In genomic region chr1:115280073-115280472, GRCh38 we compare ENCODE assay signal across 19 cellular contexts. TPM values are rescaled to one million over a fixed set of nuclear protein-coding genes. Genes with fewer than 3 reads are reported as not detected.
DNase-seq lines count a peak whose midpoint lies in the region; ATAC-seq and TF ChIP-seq lines count a peak whose summit lies in the region.
"Had no signal": no experiment of that assay in that cellular context is flagged by ENCODE, and none has a peak within 500 bp of the region (broad histone marks: within the 10 kb centered on the region; RNA-seq: fewer than 3 reads in every experiment).

No MANE protein-coding gene starts in this region.

- peak; percentile 12 for ATAC-seq in omental fat pad (ENCODE audit: low FRiP score)
- no peak for ATAC-seq in gastrocnemius medialis
- no peak for ATAC-seq in stimulated activated naive CD8-positive, alpha-beta T cell treated with anti-CD3 and anti-CD28 coated beads, Interleukin-15, Interleukin-2, amounts not matched to agents 100 U/mL and 50 U/mL, for 24 hours
- ATAC-seq: stimulated activated memory B cell treated with anti-CD40 and anti-IgM and Interleukin-4, amounts not matched to agents 10 μg/mL and 1 μg/mL and 100 μg/mL, for 72 hours; WTC11 had no signal

- no peaks in the 10 kb centered on the region for H3K27me3 ChIP-seq in gastrocnemius medialis
- H3K27me3 ChIP-seq: upper lobe of left lung had no signal

- no peaks in the 10 kb centered on the region for H3K36me3 ChIP-seq in gastrocnemius medialis
- H3K36me3 ChIP-seq: upper lobe of left lung had no signal

- H3K27ac ChIP-seq in gastrocnemius medialis: no peak overlapping the region
- H3K27ac ChIP-seq: upper lobe of left lung had no signal

- in situ Hi-C loops in astrocyte of the cerebellum (cut with HindIII; ENCODE audit: low sequenced_read_pairs): no loop called here
- in situ Hi-C loops in gastrocnemius medialis (cut with MboI; ENCODE audit: low sequenced_read_pairs in 4 of 4): loop anchor here in 1 of 4 donors (10.0 kb wide), 1 partner anchor 55 kb away; the partner anchor contains the start of gene NGF

- intact Hi-C loops in gastrocnemius medialis (cut with DNase I; ENCODE audit: low total_unique reads): no loop called here

- DNase-seq in AG09319 (ENCODE audit: extremely low read depth, low read depth) (peak; percentile 92), H4 (ENCODE audit: low spot score) (peak; percentile 6), astrocyte of the cerebellum (ENCODE audit: low read depth) (peak; percentile 81), omental fat pad (ENCODE audit: low spot score) (no peak), gastrocnemius medialis (no peak), NCI-H345 treated with DMSO at 0.1 percent for 48 hours (lab: John Stamatoyannopoulos, UW; ENCODE audit: unreplicated experiment) (no peak)
- no peak for DNase-seq in stimulated activated naive CD8-positive, alpha-beta T cell treated with anti-CD3 and anti-CD28 coated beads, Interleukin-15, Interleukin-2, amounts not matched to agents 100 U/mL and 50 U/mL, for 24 hours
- DNase-seq: activated CD8-positive, alpha-beta memory T cell treated with anti-CD3 and anti-CD28 coated beads, Interleukin-2, amount 50 U/mL, for 4 hours; CD4-positive, alpha-beta memory T cell; GF-D8; NCI-H1694 treated with DMSO at 0.1 percent for 48 hours; NCI-H526; occipital lobe; SW 1271 had no signal

- TF ChIP-seq POLR2A in gastrocnemius medialis (IDR thresholded peaks at IDR 0.05): no peak

- H3K4me1 ChIP-seq in gastrocnemius medialis: peaks cover 0 to 4% of the 10 kb centered on the region in 2 donors

- H3K4me3 ChIP-seq in astrocyte of the cerebellum (ENCODE audit: low read depth, low read length) (no peak overlapping the region), gastrocnemius medialis (no peak overlapping the region)
- H3K4me3 ChIP-seq: upper lobe of left lung had no signal

- TF ChIP-seq CTCF in AG09319 (IDR thresholded peaks at IDR 0.05; ENCODE audit: low read depth, low read length): peak; percentile 13
- TF ChIP-seq CTCF in astrocyte of the cerebellum (IDR thresholded peaks at IDR 0.05; ENCODE audit: low read depth, low read length, missing control alignments): no peak
- no peak for TF ChIP-seq CTCF in omental fat pad (IDR thresholded peaks at IDR 0.05)
- no peak for TF ChIP-seq CTCF in gastrocnemius medialis (IDR thresholded peaks at IDR 0.05 in 4 of 5, conservative IDR thresholded peaks at IDR 0.05 in 1 of 5)

- H3K9me3 ChIP-seq in gastrocnemius medialis: no peaks in the 10 kb centered on the region

RNA-seq across cellular contexts. Expression of gene NGF, which starts 58.0 kb away (rescaled TPM):
- not detected in 2 replicates for total RNA-seq in H4 (2014; rRNA removed; shearing (Covaris generic))
- total RNA-seq in omental fat pad (10 to 100 TPM in 2 of 4 donors, 1 to 10 TPM in 2; 2.3 to 19.2 (median 10.2) TPM), gastrocnemius medialis (under 1 TPM in 1 of 4 donors, not detected in 3; 0.78 TPM)
- total RNA-seq: activated naive CD4-positive, alpha-beta T cell treated with anti-CD3 and anti-CD28 coated beads, Interleukin-2, amount 50 U/mL, for 72 hours; CD4-positive, alpha-beta memory T cell; HT-29 had no signal

Comparison
In these comparisons a context has a peak if more than half of its experiments do, and no peak if none do; other contexts are left out.
1. DNase-seq: peak in AG09319 (single experiment), H4 (single experiment) and astrocyte of the cerebellum (single experiment); none in omental fat pad (single experiment), gastrocnemius medialis (0 of 2), NCI-H345 treated with DMSO at 0.1 percent for 48 hours (single experiment) and stimulated activated naive CD8-positive, alpha-beta T cell treated with anti-CD3 and anti-CD28 coated beads, Interleukin-15, Interleukin-2, amounts not matched to agents 100 U/mL and 50 U/mL, for 24 hours (single experiment).